1 cellular context compared by ENCODE assay signal in genomic region chr4:74447636-74448233, GRCh38.
TF ChIP-seq lines count a peak whose summit lies in the region.

No MANE protein-coding gene starts in this region.

TF ChIP-seq in K562, 482 proteins besides CTCF, POLR2A, EP300 and RAD21 (continued from another document):
- TF ChIP-seq ZBTB40 (IDR thresholded peaks at IDR 0.05), result no peak
- no peak for TF ChIP-seq ZBTB40 (CRISPR knock-in tag; IDR thresholded peaks at IDR 0.05)
- 0 out of 2 replicates have a peak, but pooled peaks have one; percentile 20 for TF ChIP-seq CTBP1 (IDR thresholded peaks at IDR 0.05; ENCODE audit: borderline replicate concordance)
- no peak for TF ChIP-seq ZBTB17 (CRISPR knock-in tag; IDR thresholded peaks at IDR 0.05)
- TF ChIP-seq PYGO2 (tag; IDR thresholded peaks at IDR 0.05), result no peak
- no peak for TF ChIP-seq ZNF197 (CRISPR knock-in tag; IDR thresholded peaks at IDR 0.05; ENCODE audit: low read depth)
- no peak for TF ChIP-seq TCF7L2 (IDR thresholded peaks at IDR 0.05; ENCODE audit: low read depth, low read length)
- TF ChIP-seq HNRNPH1 (optimal IDR thresholded peaks at IDR 0.05; ENCODE audit: low read depth, low read length), result no peak
- TF ChIP-seq CEBPG (CRISPR knock-in tag; IDR thresholded peaks at IDR 0.05), result peak; percentile 61
- TF ChIP-seq CEBPG (tag; conservative IDR thresholded peaks at IDR 0.05 in 1 of 2, IDR thresholded peaks at IDR 0.05 in 1 of 2), result peak; percentile 11 to 82; a peak in 3 of 4 replicates
- TF ChIP-seq MCM7 (IDR thresholded peaks at IDR 0.05), result no peak
- TF ChIP-seq ZNF316 (IDR thresholded peaks at IDR 0.05), result peak; percentile 31; the same call in 1 of the 2 replicates
- TF ChIP-seq GTF2E2 (tag; IDR thresholded peaks at IDR 0.05), result no peak
- no peak for TF ChIP-seq ZNF124 (CRISPR knock-in tag; IDR thresholded peaks at IDR 0.05)
- TF ChIP-seq RBFOX2 (IDR thresholded peaks at IDR 0.05; ENCODE audit: low read depth, low read length), result 0 out of 2 replicates have a peak, but pooled peaks have one; percentile 19
- no peak for TF ChIP-seq CHD4 (IDR thresholded peaks at IDR 0.05; ENCODE audit: insufficient read depth, insufficient replicate concordance, low read depth, low read length, poor library complexity, severe bottlenecking)
- TF ChIP-seq MAFG (tag; conservative IDR thresholded peaks at IDR 0.05), result no peak
- peak; percentile 57 for TF ChIP-seq CEBPB (tag; IDR thresholded peaks at IDR 0.05)
